In the genomic region with DNA sequence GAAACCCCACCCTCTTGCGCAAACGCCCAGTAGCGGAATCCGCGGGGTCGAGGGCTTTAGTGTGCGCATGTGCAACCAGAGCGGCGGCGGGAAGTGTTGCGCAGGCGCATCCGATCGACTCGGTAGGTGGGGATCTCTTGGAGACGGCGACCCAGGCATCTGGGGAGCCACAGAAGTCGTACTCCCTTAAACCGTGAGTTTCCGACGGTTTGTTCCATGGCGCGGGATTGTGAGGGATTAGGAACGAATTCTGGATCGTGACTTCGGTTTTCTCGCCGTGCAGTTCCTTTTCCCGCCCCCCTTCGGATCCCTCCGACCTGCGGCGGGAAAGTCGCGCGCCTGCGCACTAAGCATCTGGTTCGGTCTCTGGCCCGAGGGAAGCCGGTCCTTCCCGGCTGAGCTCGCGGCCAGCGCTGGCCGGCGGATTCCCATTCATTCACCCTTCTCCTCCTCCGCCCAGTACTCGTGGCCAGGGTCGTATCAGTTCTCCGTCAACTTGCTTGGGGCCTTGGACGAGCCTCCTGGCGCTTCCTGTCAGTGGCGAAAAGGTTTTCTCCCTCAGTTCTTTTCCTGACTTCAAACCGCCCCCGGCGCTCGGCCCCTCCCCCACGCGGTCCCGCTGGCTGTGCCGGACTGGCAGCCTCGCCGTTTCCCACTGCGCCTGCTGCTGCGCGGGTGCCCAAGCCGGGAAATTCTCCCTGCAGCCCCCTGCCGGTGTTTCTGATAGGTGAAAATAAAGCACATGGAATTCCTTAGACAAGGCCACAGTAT, we compare ENCODE assay signal across 8 cellular contexts. TPM values are rescaled to one million over a fixed set of nuclear protein-coding genes. Genes with fewer than 3 reads are reported as not detected.
DNase-seq lines count a peak whose midpoint lies in the region; TF ChIP-seq lines count a peak whose summit lies in the region.

Gene CDC7 (plus strand): TSS at position 96 of the 771 bp plus-strand sequence. CDS start 866 bp downstream, outside the sequence.

- TF ChIP-seq POLR2A in suprapubic skin (IDR thresholded peaks at IDR 0.05): peak in 1 of 2 donors; percentile 11

- TF ChIP-seq EP300 in suprapubic skin (IDR thresholded peaks at IDR 0.05): no peak

- no peaks in the 10 kb centered on the region for H3K9me3 ChIP-seq in MM.1S (replicated peaks; ENCODE audit: insufficient read depth, low read length)
- no peaks in the 10 kb centered on the region for H3K9me3 ChIP-seq in SJSA1 (replicated peaks)
- H3K9me3 ChIP-seq in suprapubic skin: no peaks in the 10 kb centered on the region

- peaks cover 9% of the 10 kb centered on the region; the same call in 1 of the 2 replicates for H3F3A ChIP-seq in MM.1S (ENCODE audit: insufficient read depth, low read length)

- under 1% methylated on average over 37 of the region's 68 CpGs for WGBS in suprapubic skin

- DNase-seq in GM04503 (ENCODE audit: low read depth) (peak; percentile 43), HCEC 1CT (peak; percentile 89), MM.1S (peak; percentile 92), SJSA1 (ENCODE audit: low read depth in 1 of 2, low spot score in 2 of 2) (peak; percentile 96 to 100), germinal center (ENCODE audit: low spot score) (peak; percentile 94), non-pigmented ciliary epithelial cell (ENCODE audit: low read depth) (peak; percentile 42), suprapubic skin (ENCODE audit: low spot score in 2 of 2) (peak; percentile 94 to 95)
- peak; percentile 83 for DNase-seq in activated naive CD4-positive, alpha-beta T cell treated with Interleukin-2 at 50 U/mL for 16 hours

- H3K9me2 ChIP-seq in MM.1S (replicated peaks; ENCODE audit: insufficient read depth, low read length): no peaks in the 10 kb centered on the region

- H3K27me3 ChIP-seq in MM.1S (replicated peaks; ENCODE audit: insufficient read depth, low read length) (no peaks in the 10 kb centered on the region), SJSA1 (replicated peaks) (no peaks in the 10 kb centered on the region), suprapubic skin (no peaks in the 10 kb centered on the region)

- H3K27ac ChIP-seq in MM.1S (ENCODE audit: low read length) (peak within 1 kb of the TSS; percentile 79), SJSA1 (peak within 1 kb of the TSS; percentile 88), suprapubic skin (peak within 1 kb of the TSS; percentile 68)

- peak within 1 kb of the TSS; percentile 92 for H3K9ac ChIP-seq in MM.1S (ENCODE audit: low read length)

- no peaks in the 10 kb centered on the region for H3K36me3 ChIP-seq in MM.1S (replicated peaks; ENCODE audit: insufficient read depth, low read length)
- no peaks in the 10 kb centered on the region for H3K36me3 ChIP-seq in SJSA1
- H3K36me3 ChIP-seq in suprapubic skin: no peaks in the 10 kb centered on the region

- peak within 1 kb of the TSS; percentile 68 for H2AFZ ChIP-seq in MM.1S (ENCODE audit: low read length)

- peaks cover 46% of the 10 kb centered on the region for H3K79me2 ChIP-seq in MM.1S (ENCODE audit: low read length)

- H4K20me1 ChIP-seq in MM.1S (ENCODE audit: insufficient read depth, low read length): no peaks in the 10 kb centered on the region

- TF ChIP-seq CTCF in MM.1S (IDR thresholded peaks at IDR 0.05; ENCODE audit: low read length) (peak; percentile 37), suprapubic skin (IDR thresholded peaks at IDR 0.05) (peak in 1 of 2 donors; percentile 29)

- peaks cover 27% of the 10 kb centered on the region for H3K4me1 ChIP-seq in MM.1S (ENCODE audit: low read length)
- H3K4me1 ChIP-seq in SJSA1 (replicated peaks): peaks cover 18% of the 10 kb centered on the region
- H3K4me1 ChIP-seq in suprapubic skin: peaks cover 17% of the 10 kb centered on the region

- H3K4me3 ChIP-seq in MM.1S (ENCODE audit: low read length) (peak within 1 kb of the TSS; percentile 89), SJSA1 (peak within 1 kb of the TSS; percentile 55), suprapubic skin (peak within 1 kb of the TSS; percentile 58)

- peak within 1 kb of the TSS; percentile 78 for H3K4me2 ChIP-seq in MM.1S (ENCODE audit: low read depth, low read length)

RNA-seq across cellular contexts. Expression of gene CDC7, which starts in this region (rescaled TPM):
- 13.7 and 15.4 TPM in 2 replicates for total RNA-seq in SJSA1 (2014; rRNA removed; shearing (Covaris generic))
- 1 to 10 TPM in 3 of 4 donors, under 1 TPM in 1; 0.47 to 5.4 (median 2.3) TPM for total RNA-seq in suprapubic skin

Comparison
In these comparisons a context has a peak if more than half of its experiments do, and no peak if none do; other contexts are left out.
1. Peak in every context shown above with its lines: DNase-seq, H3K4me3 ChIP-seq and H3K27ac ChIP-seq.
2. DNase-seq: peak in every context shown above with its lines; median percentile 98 in SJSA1; 94 in suprapubic skin; 94 in germinal center; 92 in MM.1S; 89 in HCEC 1CT; 83 in activated naive CD4-positive, alpha-beta T cell treated with Interleukin-2 at 50 U/mL for 16 hours; 43 in GM04503; 42 in non-pigmented ciliary epithelial cell.